In genomic region chr5:44051591-44051990, GRCh38 we compare ENCODE assay signal across 18 cellular contexts.
"Had no signal": no experiment of that assay in that cellular context is flagged by ENCODE, and none has a peak within 500 bp of the region (broad histone marks: within the 10 kb centered on the region; RNA-seq: fewer than 3 reads in every experiment).

No MANE protein-coding gene starts in this region.

- DNase-seq: activated CD4-positive, alpha-beta memory T cell treated with anti-CD3 and anti-CD28 coated beads for 36 hours; activated CD4-positive, alpha-beta T cell treated with anti-CD3 and anti-CD28 coated beads for 1 hour; activated effector memory CD4-positive, alpha-beta T cell treated with anti-CD3 and anti-CD28 coated beads, Interleukin-2, amount 50 U/mL, for 16 hours; activated T-cell treated with anti-CD3 and anti-CD28 coated beads, Interleukin-2, amount 50 U/mL, for 4 hours; amniotic stem cell; body of pancreas; central memory CD4-positive, alpha-beta T cell; effector CD4-positive, alpha-beta T cell; foreskin keratinocyte; immature natural killer cell; left cardiac atrium; lower lobe of right lung; midbrain; ovary; stimulated activated CD4-positive, alpha-beta T cell treated with anti-CD3 and anti-CD28 coated beads, Interleukin-4, amount 100 ng/mL, for 1 hour; stimulated activated CD8-positive, alpha-beta memory T cell treated with anti-CD3 and anti-CD28 coated beads, Interleukin-4, amount 100 ng/mL, for 48 hours; stimulated activated naive CD8-positive, alpha-beta T cell treated with anti-CD3 and anti-CD28 coated beads, Interleukin-15, Interleukin-2, amounts not matched to agents 100 U/mL and 50 U/mL, for 24 hours; upper lobe of left lung had no signal
